ENCODE assay signal across 21 cellular contexts in the genomic region with DNA sequence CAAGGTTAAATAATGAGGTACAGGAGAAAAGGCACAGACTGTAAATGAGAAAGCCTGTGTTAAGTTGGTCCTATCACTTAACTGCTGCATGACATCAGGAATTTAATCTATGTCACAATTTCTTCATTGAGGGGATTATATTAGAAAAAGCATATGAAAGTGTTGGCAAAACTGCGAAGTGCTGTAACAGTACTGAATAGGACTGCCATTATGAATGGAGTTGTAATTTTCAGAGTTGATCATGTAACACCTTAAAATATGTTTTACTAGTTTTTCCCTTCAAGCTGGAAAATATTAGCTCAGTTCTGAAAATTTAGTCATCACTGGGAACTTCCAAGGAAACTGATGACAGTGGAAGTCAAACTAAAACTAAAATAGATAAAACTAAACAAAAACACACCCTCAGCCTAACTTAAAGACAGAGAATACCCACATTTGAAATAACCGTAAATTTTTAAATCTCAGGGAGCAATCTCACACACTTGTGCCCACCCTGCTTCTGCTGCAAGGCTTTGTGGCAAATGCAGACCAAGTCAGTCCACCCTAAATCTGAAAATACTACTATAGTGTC. TPM values are rescaled to one million over a fixed set of nuclear protein-coding genes. Genes with fewer than 3 reads are reported as not detected.
A peak's percentile ranks its signal among the peaks of the same experiment; 100 is the strongest.
DNase-seq lines count a peak whose midpoint lies in the region; ATAC-seq, FAIRE-seq and TF ChIP-seq lines count a peak whose summit lies in the region.
"Had no signal": no experiment of that assay in that cellular context is flagged by ENCODE, and none has a peak within 500 bp of the region (broad histone marks: within the 10 kb centered on the region; RNA-seq: fewer than 3 reads in every experiment).

No MANE protein-coding gene starts in this region.

- H3K27me3 Mint-ChIP-seq in activated T-cell treated with anti-CD3 and anti-CD28 coated beads, Interleukin-2, amount 50 U/mL, for 72 hours (ENCODE audit: low read depth), result no peaks in the 10 kb centered on the region
- H3K27me3 Mint-ChIP-seq in activated naive CD8-positive, alpha-beta T cell treated with anti-CD3 and anti-CD28 coated beads, Interleukin-2, amount 50 U/mL, for 24 hours, result no peaks in the 10 kb centered on the region

- FAIRE-seq in GM12891 (lab: Jason Lieb, UNC), result peak; percentile 38
- FAIRE-seq: H54, HepG2 had no signal

- no peak for DNase-seq in activated T-cell treated with anti-CD3 and anti-CD28 coated beads, Interleukin-2, amount 50 U/mL, for 72 hours
- no peak for DNase-seq in activated T-cell treated with anti-CD3 and anti-CD28 coated beads, Interleukin-2, amount 50 U/mL, for 1 hour
- DNase-seq in GM12891 (ENCODE audit: insufficient read length, low spot score), result no peak
- DNase-seq in activated naive CD8-positive, alpha-beta T cell treated with anti-CD3 and anti-CD28 coated beads, Interleukin-2, amount 50 U/mL, for 24 hours, result no peak
- DNase-seq in stimulated activated naive CD8-positive, alpha-beta T cell treated with anti-CD3 and anti-CD28 coated beads, Interleukin-15, Interleukin-2, amounts not matched to agents 100 U/mL and 50 U/mL, for 24 hours, result no peak
- DNase-seq in effector CD4-positive, alpha-beta T cell, result no peak
- DNase-seq in heart right ventricle, result no peak
- DNase-seq: Calu3, DMS53, HFFc6, KG1, NCI-H1417 treated with DMSO at 0.1 percent for 48 hours, NCI-H1930, NCI-H2171, NCI-H446 treated with DMSO at 0.1 percent for 48 hours, NCI-H748 treated with DMSO at 0.1 percent for 48 hours, PC-3 had no signal

- H3K9me3 Mint-ChIP-seq in activated T-cell treated with anti-CD3 and anti-CD28 coated beads, Interleukin-2, amount 50 U/mL, for 72 hours, result peaks cover 4 to 5% of the 10 kb centered on the region in 2 donors
- peaks cover 7% of the 10 kb centered on the region for H3K9me3 Mint-ChIP-seq in activated naive CD8-positive, alpha-beta T cell treated with anti-CD3 and anti-CD28 coated beads, Interleukin-2, amount 50 U/mL, for 24 hours

- no peak for TF ChIP-seq POLR2A in GM12891 (IDR thresholded peaks at IDR 0.05; ENCODE audit: low read depth, low read length)

- H3K4me3 ChIP-seq in heart right ventricle, result no peak overlapping the region

- peaks cover 17 to 27% of the 10 kb centered on the region in 2 donors for H3K36me3 Mint-ChIP-seq in activated T-cell treated with anti-CD3 and anti-CD28 coated beads, Interleukin-2, amount 50 U/mL, for 72 hours (ENCODE audit: insufficient read depth in 2 of 2)
- H3K36me3 Mint-ChIP-seq in activated naive CD8-positive, alpha-beta T cell treated with anti-CD3 and anti-CD28 coated beads, Interleukin-2, amount 50 U/mL, for 24 hours (ENCODE audit: low read depth), result peaks cover 63% of the 10 kb centered on the region

- peaks cover 42% of the 10 kb centered on the region for H3K4me1 Mint-ChIP-seq in activated T-cell treated with anti-CD3 and anti-CD28 coated beads, Interleukin-2, amount 50 U/mL, for 72 hours (ENCODE audit: low read depth)
- H3K4me1 Mint-ChIP-seq in activated naive CD8-positive, alpha-beta T cell treated with anti-CD3 and anti-CD28 coated beads, Interleukin-2, amount 50 U/mL, for 24 hours, result peaks cover 54% of the 10 kb centered on the region

- H3K27me3 ChIP-seq in heart right ventricle, result no peaks in the 10 kb centered on the region

- WGBS in heart right ventricle, 2 donors, result 70 to 93% methylated on average over 2 of the region's 2 CpGs

- peak overlapping the region; percentile 97 for H3K27ac Mint-ChIP-seq in activated T-cell treated with anti-CD3 and anti-CD28 coated beads, Interleukin-2, amount 50 U/mL, for 72 hours
- peak overlapping the region; percentile 64 for H3K27ac Mint-ChIP-seq in activated naive CD8-positive, alpha-beta T cell treated with anti-CD3 and anti-CD28 coated beads, Interleukin-2, amount 50 U/mL, for 24 hours
- H3K27ac Mint-ChIP-seq: HFFc6 had no signal

- peaks cover 0 to 13% (median 0%) of the 10 kb centered on the region in 11 donors for H3K9me3 ChIP-seq in heart right ventricle

- TF ChIP-seq CTCF in heart right ventricle (IDR thresholded peaks at IDR 0.05), result no peak

- no peak overlapping the region for H3K27ac ChIP-seq in heart right ventricle
- H3K27ac ChIP-seq: RWPE1 had no signal

- peaks cover 0 to 72% (median 0%) of the 10 kb centered on the region in 9 donors for H3K36me3 ChIP-seq in heart right ventricle

- intact Hi-C loops in heart right ventricle (cut with DNase I), result no loop called here

- peak in 1 of 2 donors; percentile 47 for ATAC-seq in activated T-cell treated with anti-CD3 and anti-CD28 coated beads, Interleukin-2, amount 50 U/mL, for 72 hours (replicated peaks in 1 of 2)
- peak; percentile 60 for ATAC-seq in activated naive CD8-positive, alpha-beta T cell treated with anti-CD3 and anti-CD28 coated beads, Interleukin-2, amount 50 U/mL, for 24 hours
- peak; percentile 68 for ATAC-seq in stimulated activated naive CD8-positive, alpha-beta T cell treated with anti-CD3 and anti-CD28 coated beads, Interleukin-15, Interleukin-2, amounts not matched to agents 100 U/mL and 50 U/mL, for 24 hours
- no peak for ATAC-seq in heart right ventricle
- ATAC-seq: HepG2, PC-3 had no signal

- peaks cover 0 to 37% (median 14%) of the 10 kb centered on the region in 9 donors for H3K4me1 ChIP-seq in heart right ventricle

- H3K4me3 Mint-ChIP-seq in activated T-cell treated with anti-CD3 and anti-CD28 coated beads, Interleukin-2, amount 50 U/mL, for 72 hours, result peak overlapping the region in 1 of 2 donors; percentile 42
- H3K4me3 Mint-ChIP-seq in activated naive CD8-positive, alpha-beta T cell treated with anti-CD3 and anti-CD28 coated beads, Interleukin-2, amount 50 U/mL, for 24 hours, result no peak overlapping the region
- H3K4me3 Mint-ChIP-seq: CD14-positive monocyte, HFFc6 had no signal

TF ChIP-seq in GM12891, 5 proteins besides CTCF, POLR2A, EP300 and RAD21:
- TF ChIP-seq PAX5 (IDR thresholded peaks at IDR 0.05; ENCODE audit: insufficient read depth, low read length, severe bottlenecking), result no peak

RNA-seq across cellular contexts. Expression of gene ERMP1, which starts 45.1 kb away (rescaled TPM):
- 10 to 100 TPM; 17.6 to 18.1 TPM for total RNA-seq in activated T-cell treated with anti-CD3 and anti-CD28 coated beads, Interleukin-2, amount 50 U/mL, for 72 hours
- polyA plus RNA-seq in GM12891 (2012; ENCODE audit: low read depth, missing spikeins), result 8.1 TPM
- total RNA-seq in heart right ventricle, result 10 to 100 TPM; 17.0 to 26.2 (median 22.9) TPM
- 1 to 10 TPM; 5.1 to 5.3 TPM for polyA plus RNA-seq in heart right ventricle

Comparison
In these comparisons a context has a peak if more than half of its experiments do, and no peak if none do; other contexts are left out.
1. ATAC-seq: peak in activated naive CD8-positive, alpha-beta T cell treated with anti-CD3 and anti-CD28 coated beads, Interleukin-2, amount 50 U/mL, for 24 hours (single experiment) and stimulated activated naive CD8-positive, alpha-beta T cell treated with anti-CD3 and anti-CD28 coated beads, Interleukin-15, Interleukin-2, amounts not matched to agents 100 U/mL and 50 U/mL, for 24 hours (single experiment); none in heart right ventricle (0 of 8).